Comparison of ENCODE assay signal across 14 cellular contexts in genomic region chr16:75486014-75486404, GRCh38. TPM values are rescaled to one million over a fixed set of nuclear protein-coding genes. Genes with fewer than 3 reads are reported as not detected.
DNase-seq lines count a peak whose midpoint lies in the region; ATAC-seq and TF ChIP-seq lines count a peak whose summit lies in the region.
"Had no signal": no experiment of that assay in that cellular context is flagged by ENCODE, and none has a peak within 500 bp of the region (broad histone marks: within the 10 kb centered on the region; RNA-seq: fewer than 3 reads in every experiment).

No MANE protein-coding gene starts in this region.

- RAD21 ChIA-PET in HCT116 (lab: Charles Lee; ENCODE audit: low non-redundant PET in 1 of 2, low total read pairs in 2 of 2, uncharacterized antibody in 2 of 2, unreplicated experiment in 2 of 2), result no interaction called here

- H3K9ac ChIP-seq in BLaER1 treated with 17β-estradiol and CSF1 and Interleukin-3, amounts not matched to agents 10 nM and 100 nM, result peak overlapping the region in 8 of 11 experiments; percentile 24 to 67 (median 40); a peak in 14 of 22 replicates
- H3K9ac ChIP-seq in HCT116 (ENCODE audit: low read length), result 0 out of 2 replicates have a peak overlapping the region, but pooled peaks have one; percentile 16

- peak overlapping the region in 8 of 11 experiments; percentile 42 to 73 (median 55); a peak in 16 of 22 replicates for H3K27ac ChIP-seq in BLaER1 treated with 17β-estradiol and CSF1 and Interleukin-3, amounts not matched to agents 10 nM and 100 nM
- H3K27ac ChIP-seq in HCT116 (ENCODE audit: low read depth, low read length), result peak overlapping the region; percentile 99
- peak overlapping the region in 3 of 4 donors; percentile 26 to 64 (median 28) for H3K27ac ChIP-seq in esophagus squamous epithelium

- DNase-seq in HCT116 (ENCODE audit: low read depth, low spot score), result no peak
- DNase-seq in NCI-H526 (lab: John Stamatoyannopoulos, UW), result peak; percentile 63 to 80
- DNase-seq in esophagus squamous epithelium (lab: John Stamatoyannopoulos, UW), result no peak
- DNase-seq in NCI-H524 treated with DMSO at 0.1 percent for 48 hours (lab: John Stamatoyannopoulos, UW), result no peak
- no peak for DNase-seq in NCI-H82 treated with DMSO at 0.1 percent for 48 hours (lab: John Stamatoyannopoulos, UW; ENCODE audit: unreplicated experiment)
- DNase-seq in stimulated activated CD4-positive, alpha-beta T cell treated with anti-CD3 and anti-CD28 coated beads, Interleukin-4, amount 100 ng/mL, for 4 hours, result no peak
- DNase-seq in sciatic nerve (ENCODE audit: low spot score), result no peak
- DNase-seq: activated CD8-positive, alpha-beta memory T cell treated with anti-CD3 and anti-CD28 coated beads, Interleukin-2, amount 50 U/mL, for 4 hours; amygdala; NCI-H446 treated with DMSO at 0.1 percent for 48 hours; occipital lobe; SIG-M5 had no signal

- H3K9me2 ChIP-seq in HCT116 (ENCODE audit: insufficient read depth), result no peaks in the 10 kb centered on the region

- H3K4me2 ChIP-seq in BLaER1 treated with 17β-estradiol and CSF1 and Interleukin-3, amounts not matched to agents 10 nM and 100 nM, result peak overlapping the region; percentile 54 to 95 (median 83)
- H3K4me2 ChIP-seq in HCT116 (ENCODE audit: low read length), result peak overlapping the region; percentile 72

- BruUV-seq in HCT116 (replicated peaks; lab: Mats Ljungman, UMichigan), result no TSS peak

- no peak for ATAC-seq in HCT116
- ATAC-seq in sciatic nerve, result no peak
- ATAC-seq: left lobe of liver had no signal

- no peaks in the 10 kb centered on the region for H3K9me3 ChIP-seq in BLaER1 treated with 17β-estradiol and CSF1 and Interleukin-3, amounts not matched to agents 10 nM and 100 nM (replicated peaks in 1 of 11)
- H3K9me3 ChIP-seq in HCT116 (ENCODE audit: control insufficient read depth in 1 of 2, insufficient read depth in 1 of 2, low read depth in 1 of 2, low read length in 2 of 2), result no peaks in the 10 kb centered on the region
- no peaks in the 10 kb centered on the region for H3K9me3 ChIP-seq in esophagus squamous epithelium

- no peaks in the 10 kb centered on the region for H3K79me2 ChIP-seq in HCT116 (ENCODE audit: insufficient read depth, low read length)

- no peaks in the 10 kb centered on the region for H3K27me3 ChIP-seq in BLaER1 treated with 17β-estradiol and CSF1 and Interleukin-3, amounts not matched to agents 10 nM and 100 nM
- H3K27me3 ChIP-seq in HCT116 (ENCODE audit: insufficient read depth, low read length) (no peaks in the 10 kb centered on the region), esophagus squamous epithelium (no peaks in the 10 kb centered on the region)

- peaks cover 0 to 14% (median 0%) of the 10 kb centered on the region in 11 experiments; a peak in 3 of 22 replicates for H4K20me1 ChIP-seq in BLaER1 treated with 17β-estradiol and CSF1 and Interleukin-3, amounts not matched to agents 10 nM and 100 nM
- no peaks in the 10 kb centered on the region for H4K20me1 ChIP-seq in HCT116 (ENCODE audit: insufficient read depth)

- WGBS in esophagus squamous epithelium, 2 donors, result 42 to 58% methylated on average over 8 of the region's 8 CpGs

- peaks cover 0 to 65% (median 10%) of the 10 kb centered on the region in 11 experiments; a peak in 12 of 22 replicates for H3K36me3 ChIP-seq in BLaER1 treated with 17β-estradiol and CSF1 and Interleukin-3, amounts not matched to agents 10 nM and 100 nM
- no peaks in the 10 kb centered on the region for H3K36me3 ChIP-seq in HCT116 (ENCODE audit: control insufficient read depth in 1 of 2, insufficient read depth in 2 of 2, low read length in 2 of 2)
- no peaks in the 10 kb centered on the region for H3K36me3 ChIP-seq in esophagus squamous epithelium

- CTCF ChIA-PET in HCT116 (lab: Charles Lee), result interaction anchor here (1.7 to 3.4 kb wide), 2 partner anchors 21 to 31 kb away, joined by 4 to 23 read pairs; no protein-coding TSS in a partner anchor

- H3K4me3 ChIP-seq in BLaER1 treated with 17β-estradiol and CSF1 and Interleukin-3, amounts not matched to agents 10 nM and 100 nM, result peak overlapping the region in 5 of 10 experiments; percentile 4 to 37 (median 15); a peak in 5 of 20 replicates
- H3K4me3 ChIP-seq in HCT116 (replicated peaks in 1 of 2; ENCODE audit: low read depth in 1 of 2, low read length in 2 of 2) (no peak overlapping the region), esophagus squamous epithelium (no peak overlapping the region)

- no peak overlapping the region for H2AFZ ChIP-seq in HCT116 (ENCODE audit: low read depth, low read length, poor library complexity, severe bottlenecking)

- intact Hi-C loops in HCT116 (cut with micrococcal nuclease), result no loop called here
- intact Hi-C loops in esophagus squamous epithelium (cut with DNase I), result no loop called here
- intact Hi-C loops in sciatic nerve (cut with DNase I), result no loop called here

- peaks cover 64 to 84% (median 78%) of the 10 kb centered on the region in 10 experiments for H3K4me1 ChIP-seq in BLaER1 treated with 17β-estradiol and CSF1 and Interleukin-3, amounts not matched to agents 10 nM and 100 nM
- H3K4me1 ChIP-seq in HCT116 (ENCODE audit: control insufficient read depth in 1 of 2, insufficient read depth in 2 of 2, low read length in 2 of 2) (peaks cover 44 to 67% of the 10 kb centered on the region in 2 experiments), esophagus squamous epithelium (peaks cover 4 to 43% (median 10%) of the 10 kb centered on the region in 3 donors)

- TF ChIP-seq RAD21 in HCT116 (IDR thresholded peaks at IDR 0.05; ENCODE audit: low read depth), result no peak; the same call in 1 of the 2 replicates

- POLR2A ChIA-PET in HCT116 (lab: Charles Lee), result no interaction called here

- TF ChIP-seq POLR2A in HCT116 (IDR thresholded peaks at IDR 0.05; ENCODE audit: borderline replicate concordance, extremely low read depth, insufficient read depth, insufficient read length) (no peak), esophagus squamous epithelium (IDR thresholded peaks at IDR 0.05) (no peak)

- TF ChIP-seq CTCF in HCT116 (IDR thresholded peaks at IDR 0.05 in 2 of 3, conservative IDR thresholded peaks at IDR 0.05 in 1 of 3; ENCODE audit: borderline replicate concordance in 1 of 3, insufficient read depth in 1 of 3, low read depth in 2 of 3, low read length in 2 of 3) (no peak), esophagus squamous epithelium (IDR thresholded peaks at IDR 0.05) (no peak)

TF ChIP-seq in HCT116, 20 proteins besides CTCF, POLR2A, EP300 and RAD21:
- TF ChIP-seq CBX3 (IDR thresholded peaks at IDR 0.05; ENCODE audit: low read depth), result peak; percentile 52; the same call in 1 of the 2 replicates
- TF ChIP-seq ZNF274 (IDR thresholded peaks at IDR 0.05; ENCODE audit: low read depth, low read length), result no peak
- no peak for TF ChIP-seq POLR2AphosphoS5 (IDR thresholded peaks at IDR 0.05; ENCODE audit: low read depth, low read length)
- no peak for TF ChIP-seq ATF3 (IDR thresholded peaks at IDR 0.05)
- peak; percentile 48; the same call in 1 of the 2 replicates for TF ChIP-seq SP1 (IDR thresholded peaks at IDR 0.05; ENCODE audit: low read depth)
- TF ChIP-seq MAX (IDR thresholded peaks at IDR 0.05), result peak; percentile 68; the same call in 1 of the 2 replicates
- no peak for TF ChIP-seq EGR1 (IDR thresholded peaks at IDR 0.05; ENCODE audit: low read depth)

RNA-seq across cellular contexts. Expression of gene CHST6, which starts 9.2 kb away (rescaled TPM):
- total RNA-seq in HCT116 (2021; ENCODE audit: unreplicated experiment) (17.9 TPM), esophagus squamous epithelium (1 to 10 TPM in 3 of 4 donors, under 1 TPM in 1; 0.97 to 6.9 (median 4.2) TPM), sciatic nerve (0.58 TPM)
- 13.2 and 13.4 TPM in 2 replicates for polyA plus RNA-seq in HCT116 (2012)

RNA-seq across cellular contexts. Expression of gene TMEM170A, which starts 21.5 kb away (rescaled TPM):
- 34.5 TPM for total RNA-seq in HCT116 (2021; ENCODE audit: unreplicated experiment)
- 14.8 and 15.4 TPM in 2 replicates for polyA plus RNA-seq in HCT116 (2012)
- total RNA-seq in esophagus squamous epithelium, result 10 to 100 TPM; 11.6 to 19.8 (median 14.6) TPM
- total RNA-seq in sciatic nerve, result 29.8 TPM

RNA-seq across cellular contexts. Expression of gene CHST5, which starts 49.9 kb away (rescaled TPM):
- total RNA-seq in HCT116 (2021; ENCODE audit: unreplicated experiment), result 0.32 TPM
- 0.07 and 0.10 TPM in 2 replicates for polyA plus RNA-seq in HCT116 (2012)
- total RNA-seq in esophagus squamous epithelium, result under 1 TPM in 1 of 4 donors, not detected in 3; 0.19 TPM
- total RNA-seq in sciatic nerve, result 0.27 TPM
- total RNA-seq: left lobe of liver had no signal

RNA-seq across cellular contexts. Expression of gene CFDP1, which starts 52.7 kb away (rescaled TPM):
- total RNA-seq in HCT116 (2021; ENCODE audit: unreplicated experiment) (45.3 TPM), esophagus squamous epithelium (10 to 100 TPM; 32.8 to 55.8 (median 45.7) TPM), sciatic nerve (73.7 TPM)
- polyA plus RNA-seq in HCT116 (2012), result 40.9 and 53.4 TPM in 2 replicates

Comparison
In these comparisons a context has a peak if more than half of its experiments do, and no peak if none do; other contexts are left out.
1. H3K27ac ChIP-seq: peak in every context shown above with its lines; median percentile 99 in HCT116; 55 in BLaER1 treated with 17β-estradiol and CSF1 and Interleukin-3, amounts not matched to agents 10 nM and 100 nM; 28 in esophagus squamous epithelium.
2. DNase-seq: peak in NCI-H526 (2 of 2); none in HCT116 (single experiment), esophagus squamous epithelium (single experiment), NCI-H524 treated with DMSO at 0.1 percent for 48 hours (single experiment), NCI-H82 treated with DMSO at 0.1 percent for 48 hours (single experiment), stimulated activated CD4-positive, alpha-beta T cell treated with anti-CD3 and anti-CD28 coated beads, Interleukin-4, amount 100 ng/mL, for 4 hours (0 of 2) and sciatic nerve (single experiment).